Comparison of ENCODE assay signal across 1 cellular context in the genomic region with DNA sequence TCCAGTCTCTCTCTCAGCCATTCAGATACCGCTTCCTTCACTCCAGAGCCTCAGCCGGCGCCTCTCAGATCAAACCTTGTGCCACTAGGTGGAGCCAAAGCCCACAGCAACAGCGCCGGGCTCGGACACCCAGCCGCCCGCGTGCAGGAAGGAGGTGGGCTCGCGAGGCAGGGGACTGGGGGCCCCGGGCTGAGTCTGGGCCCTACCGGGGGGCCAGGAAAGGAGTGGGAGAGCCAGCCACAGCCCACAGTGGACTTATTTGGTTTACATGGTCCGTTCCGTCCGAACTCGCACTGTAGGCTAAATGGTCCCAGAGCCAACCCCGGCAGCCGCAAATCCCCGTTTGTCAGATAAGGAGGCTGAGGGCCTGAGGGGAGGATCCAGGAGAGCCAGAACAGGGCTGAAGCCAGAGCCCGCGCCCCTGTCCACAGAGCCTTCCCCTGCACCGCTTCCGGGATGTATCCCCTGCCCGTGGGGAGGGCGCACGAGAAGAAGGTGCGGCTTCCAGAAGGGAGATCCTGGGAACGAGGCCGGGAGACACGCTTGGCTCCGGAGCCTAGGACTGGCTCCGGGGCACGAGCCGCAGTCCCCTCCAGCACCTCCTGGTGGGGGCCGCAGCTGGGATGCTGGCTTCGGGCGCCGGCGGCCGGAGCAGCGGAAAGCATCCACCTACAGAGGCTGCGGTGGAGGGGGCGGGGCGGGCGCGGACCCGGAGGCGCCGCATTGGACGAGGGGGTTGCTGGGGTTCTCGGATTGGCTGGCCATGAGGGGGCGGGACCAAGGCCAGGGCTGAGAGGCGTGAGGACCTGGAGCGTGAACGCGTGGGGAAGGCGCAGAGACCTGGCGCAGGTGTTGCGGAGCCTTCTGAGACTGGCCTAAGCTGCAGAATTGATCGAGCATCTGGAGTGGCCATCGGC.
A peak's percentile ranks its signal among the peaks of the same experiment; 100 is the strongest.
TF ChIP-seq lines count a peak whose summit lies in the region.

No MANE protein-coding gene starts in this region.

TF ChIP-seq in HepG2, 621 proteins besides CTCF, POLR2A, EP300 and RAD21 (continued from another document and continues in another):
- TF ChIP-seq CREBL2 (CRISPR knock-in tag; IDR thresholded peaks at IDR 0.05; ENCODE audit: borderline replicate concordance): 0 out of 2 replicates have a peak, but pooled peaks have one; percentile 32
- TF ChIP-seq ZEB1 (IDR thresholded peaks at IDR 0.05; ENCODE audit: insufficient replicate concordance, low read depth): peak; percentile 81
- peak; percentile 64 for TF ChIP-seq ZNF891 (CRISPR knock-in tag; IDR thresholded peaks at IDR 0.05)
- no peak for TF ChIP-seq ZNF367 (CRISPR knock-in tag; IDR thresholded peaks at IDR 0.05; ENCODE audit: borderline replicate concordance)
- 0 out of 2 replicates have a peak, but pooled peaks have one; percentile 46 for TF ChIP-seq HOXA9 (CRISPR knock-in tag; IDR thresholded peaks at IDR 0.05; ENCODE audit: borderline replicate concordance)
- TF ChIP-seq TAF15 (IDR thresholded peaks at IDR 0.05; ENCODE audit: low read depth, low read length, poor library complexity, severe bottlenecking): no peak
- peak; percentile 99 for TF ChIP-seq STAG1 (CRISPR knock-in tag; IDR thresholded peaks at IDR 0.05)
- no peak for TF ChIP-seq KDM6A (CRISPR knock-in tag; IDR thresholded peaks at IDR 0.05; ENCODE audit: low read depth)
- TF ChIP-seq ZNF703 (CRISPR knock-in tag; IDR thresholded peaks at IDR 0.05; ENCODE audit: borderline replicate concordance): 0 out of 2 replicates have a peak, but pooled peaks have one; percentile 21
- no peak for TF ChIP-seq PHF20 (CRISPR knock-in tag; IDR thresholded peaks at IDR 0.05)
- TF ChIP-seq MYNN (CRISPR knock-in tag; IDR thresholded peaks at IDR 0.05; ENCODE audit: low read depth): no peak
- TF ChIP-seq TMF1 (CRISPR knock-in tag; IDR thresholded peaks at IDR 0.05; ENCODE audit: low read depth): peak; percentile 56; the same call in 1 of the 2 replicates
- TF ChIP-seq, protein P1, sequence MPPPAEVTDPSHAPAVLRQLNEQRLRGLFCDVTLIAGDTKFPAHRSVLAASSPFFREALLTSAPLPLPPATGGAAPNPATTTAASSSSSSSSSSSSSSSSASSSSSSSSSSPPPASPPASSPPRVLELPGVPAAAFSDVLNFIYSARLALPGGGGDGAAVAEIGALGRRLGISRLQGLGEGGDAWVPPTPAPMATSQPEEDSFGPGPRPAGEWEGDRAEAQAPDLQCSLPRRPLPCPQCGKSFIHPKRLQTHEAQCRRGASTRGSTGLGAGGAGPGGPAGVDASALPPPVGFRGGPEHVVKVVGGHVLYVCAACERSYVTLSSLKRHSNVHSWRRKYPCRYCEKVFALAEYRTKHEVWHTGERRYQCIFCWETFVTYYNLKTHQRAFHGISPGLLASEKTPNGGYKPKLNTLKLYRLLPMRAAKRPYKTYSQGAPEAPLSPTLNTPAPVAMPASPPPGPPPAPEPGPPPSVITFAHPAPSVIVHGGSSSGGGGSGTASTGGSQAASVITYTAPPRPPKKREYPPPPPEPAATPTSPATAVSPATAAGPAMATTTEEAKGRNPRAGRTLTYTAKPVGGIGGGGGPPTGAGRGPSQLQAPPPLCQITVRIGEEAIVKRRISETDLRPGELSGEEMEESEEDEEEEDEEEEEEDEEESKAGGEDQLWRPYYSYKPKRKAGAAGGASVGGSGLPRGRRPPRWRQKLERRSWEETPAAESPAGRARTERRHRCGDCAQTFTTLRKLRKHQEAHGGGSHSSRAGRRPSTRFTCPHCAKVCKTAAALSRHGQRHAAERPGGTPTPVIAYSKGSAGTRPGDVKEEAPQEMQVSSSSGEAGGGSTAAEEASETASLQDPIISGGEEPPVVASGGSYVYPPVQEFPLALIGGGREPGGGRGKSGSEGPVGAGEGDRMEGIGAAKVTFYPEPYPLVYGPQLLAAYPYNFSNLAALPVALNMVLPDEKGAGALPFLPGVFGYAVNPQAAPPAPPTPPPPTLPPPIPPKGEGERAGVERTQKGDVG (CRISPR knock-in tag; IDR thresholded peaks at IDR 0.05; ENCODE audit: borderline replicate concordance): no peak
- TF ChIP-seq SAFB2 (CRISPR knock-in tag; IDR thresholded peaks at IDR 0.05; ENCODE audit: borderline replicate concordance, low read depth): 0 out of 2 replicates have a peak, but pooled peaks have one; percentile 57
- TF ChIP-seq NFE2L2 (IDR thresholded peaks at IDR 0.05; ENCODE audit: low read length): no peak
- no peak for TF ChIP-seq CBX1 (IDR thresholded peaks at IDR 0.05; ENCODE audit: low read depth)
- no peak for TF ChIP-seq ZNF577 (CRISPR knock-in tag; IDR thresholded peaks at IDR 0.05; ENCODE audit: borderline replicate concordance, low read depth)
- TF ChIP-seq HOXD1 (CRISPR knock-in tag; IDR thresholded peaks at IDR 0.05): no peak
- TF ChIP-seq, protein P2, sequence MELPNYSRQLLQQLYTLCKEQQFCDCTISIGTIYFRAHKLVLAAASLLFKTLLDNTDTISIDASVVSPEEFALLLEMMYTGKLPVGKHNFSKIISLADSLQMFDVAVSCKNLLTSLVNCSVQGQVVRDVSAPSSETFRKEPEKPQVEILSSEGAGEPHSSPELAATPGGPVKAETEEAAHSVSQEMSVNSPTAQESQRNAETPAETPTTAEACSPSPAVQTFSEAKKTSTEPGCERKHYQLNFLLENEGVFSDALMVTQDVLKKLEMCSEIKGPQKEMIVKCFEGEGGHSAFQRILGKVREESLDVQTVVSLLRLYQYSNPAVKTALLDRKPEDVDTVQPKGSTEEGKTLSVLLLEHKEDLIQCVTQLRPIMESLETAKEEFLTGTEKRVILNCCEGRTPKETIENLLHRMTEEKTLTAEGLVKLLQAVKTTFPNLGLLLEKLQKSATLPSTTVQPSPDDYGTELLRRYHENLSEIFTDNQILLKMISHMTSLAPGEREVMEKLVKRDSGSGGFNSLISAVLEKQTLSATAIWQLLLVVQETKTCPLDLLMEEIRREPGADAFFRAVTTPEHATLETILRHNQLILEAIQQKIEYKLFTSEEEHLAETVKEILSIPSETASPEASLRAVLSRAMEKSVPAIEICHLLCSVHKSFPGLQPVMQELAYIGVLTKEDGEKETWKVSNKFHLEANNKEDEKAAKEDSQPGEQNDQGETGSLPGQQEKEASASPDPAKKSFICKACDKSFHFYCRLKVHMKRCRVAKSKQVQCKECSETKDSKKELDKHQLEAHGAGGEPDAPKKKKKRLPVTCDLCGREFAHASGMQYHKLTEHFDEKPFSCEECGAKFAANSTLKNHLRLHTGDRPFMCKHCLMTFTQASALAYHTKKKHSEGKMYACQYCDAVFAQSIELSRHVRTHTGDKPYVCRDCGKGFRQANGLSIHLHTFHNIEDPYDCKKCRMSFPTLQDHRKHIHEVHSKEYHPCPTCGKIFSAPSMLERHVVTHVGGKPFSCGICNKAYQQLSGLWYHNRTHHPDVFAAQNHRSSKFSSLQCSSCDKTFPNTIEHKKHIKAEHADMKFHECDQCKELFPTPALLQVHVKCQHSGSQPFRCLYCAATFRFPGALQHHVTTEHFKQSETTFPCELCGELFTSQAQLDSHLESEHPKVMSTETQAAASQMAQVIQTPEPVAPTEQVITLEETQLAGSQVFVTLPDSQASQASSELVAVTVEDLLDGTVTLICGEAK (IDR thresholded peaks at IDR 0.05): no peak
- TF ChIP-seq, protein P2 (CRISPR knock-in tag; IDR thresholded peaks at IDR 0.05): no peak
- no peak for TF ChIP-seq ZFP37 (CRISPR knock-in tag; IDR thresholded peaks at IDR 0.05; ENCODE audit: borderline replicate concordance)
- peak; percentile 84 for TF ChIP-seq RBM39 (IDR thresholded peaks at IDR 0.05; ENCODE audit: low read depth, low read length, poor library complexity, severe bottlenecking)
- TF ChIP-seq ARNT2 (CRISPR knock-in tag; IDR thresholded peaks at IDR 0.05; ENCODE audit: low read depth): peak; percentile 39; the same call in 1 of the 2 replicates
- TF ChIP-seq MXI1 (IDR thresholded peaks at IDR 0.05; ENCODE audit: borderline replicate concordance, low read depth, low read length): peak; percentile 60; the same call in 1 of the 3 replicates
- no peak for TF ChIP-seq MBD4 (IDR thresholded peaks at IDR 0.05; ENCODE audit: borderline replicate concordance, low read length)
- TF ChIP-seq AHDC1 (CRISPR knock-in tag; IDR thresholded peaks at IDR 0.05; ENCODE audit: borderline replicate concordance): no peak
- TF ChIP-seq ZNF530 (CRISPR knock-in tag; IDR thresholded peaks at IDR 0.05; ENCODE audit: low read depth): no peak
- TF ChIP-seq HNRNPLL (IDR thresholded peaks at IDR 0.05; ENCODE audit: low read depth, low read length, poor library complexity, severe bottlenecking): peak; percentile 64
- TF ChIP-seq, protein P3, sequence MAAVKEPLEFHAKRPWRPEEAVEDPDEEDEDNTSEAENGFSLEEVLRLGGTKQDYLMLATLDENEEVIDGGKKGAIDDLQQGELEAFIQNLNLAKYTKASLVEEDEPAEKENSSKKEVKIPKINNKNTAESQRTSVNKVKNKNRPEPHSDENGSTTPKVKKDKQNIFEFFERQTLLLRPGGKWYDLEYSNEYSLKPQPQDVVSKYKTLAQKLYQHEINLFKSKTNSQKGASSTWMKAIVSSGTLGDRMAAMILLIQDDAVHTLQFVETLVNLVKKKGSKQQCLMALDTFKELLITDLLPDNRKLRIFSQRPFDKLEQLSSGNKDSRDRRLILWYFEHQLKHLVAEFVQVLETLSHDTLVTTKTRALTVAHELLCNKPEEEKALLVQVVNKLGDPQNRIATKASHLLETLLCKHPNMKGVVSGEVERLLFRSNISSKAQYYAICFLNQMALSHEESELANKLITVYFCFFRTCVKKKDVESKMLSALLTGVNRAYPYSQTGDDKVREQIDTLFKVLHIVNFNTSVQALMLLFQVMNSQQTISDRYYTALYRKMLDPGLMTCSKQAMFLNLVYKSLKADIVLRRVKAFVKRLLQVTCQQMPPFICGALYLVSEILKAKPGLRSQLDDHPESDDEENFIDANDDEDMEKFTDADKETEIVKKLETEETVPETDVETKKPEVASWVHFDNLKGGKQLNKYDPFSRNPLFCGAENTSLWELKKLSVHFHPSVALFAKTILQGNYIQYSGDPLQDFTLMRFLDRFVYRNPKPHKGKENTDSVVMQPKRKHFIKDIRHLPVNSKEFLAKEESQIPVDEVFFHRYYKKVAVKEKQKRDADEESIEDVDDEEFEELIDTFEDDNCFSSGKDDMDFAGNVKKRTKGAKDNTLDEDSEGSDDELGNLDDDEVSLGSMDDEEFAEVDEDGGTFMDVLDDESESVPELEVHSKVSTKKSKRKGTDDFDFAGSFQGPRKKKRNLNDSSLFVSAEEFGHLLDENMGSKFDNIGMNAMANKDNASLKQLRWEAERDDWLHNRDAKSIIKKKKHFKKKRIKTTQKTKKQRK (IDR thresholded peaks at IDR 0.05; ENCODE audit: low read length): no peak
- TF ChIP-seq ZNF841 (CRISPR knock-in tag; IDR thresholded peaks at IDR 0.05; ENCODE audit: borderline replicate concordance): no peak
- no peak for TF ChIP-seq ASH2L (IDR thresholded peaks at IDR 0.05; ENCODE audit: insufficient read length, low read depth, low read length)
